Comparison of ENCODE assay signal across 19 cellular contexts in genomic region chr7:121023189-121023588, GRCh38. TPM values are rescaled to one million over a fixed set of nuclear protein-coding genes. Genes with fewer than 3 reads are reported as not detected.
DNase-seq lines count a peak whose midpoint lies in the region; ATAC-seq, FAIRE-seq and TF ChIP-seq lines count a peak whose summit lies in the region.
"Had no signal": no experiment of that assay in that cellular context is flagged by ENCODE, and none has a peak within 500 bp of the region (broad histone marks: within the 10 kb centered on the region; RNA-seq: fewer than 3 reads in every experiment).

No MANE protein-coding gene starts in this region.

- peak overlapping the region; percentile 84 for H2BK120ac ChIP-seq in IMR-90 (ENCODE audit: low read depth, low read length)
- H2BK120ac ChIP-seq in H1 (replicated peaks; ENCODE audit: low read depth, low read length) = no peak overlapping the region

- H3K56ac ChIP-seq in IMR-90 (ENCODE audit: extremely low read depth, insufficient read depth, low read length) (peak overlapping the region; percentile 79; the same call in 1 of the 2 replicates), H1 (replicated peaks; ENCODE audit: insufficient read length, low read depth, low read length) (no peak overlapping the region)

- H2BK12ac ChIP-seq in H1 (ENCODE audit: low read depth, low read length) = no peak overlapping the region

- H4K5ac ChIP-seq in IMR-90 (ENCODE audit: low read depth, low read length) = peak overlapping the region; percentile 43; the same call in 1 of the 2 replicates
- no peak overlapping the region for H4K5ac ChIP-seq in H1 (ENCODE audit: insufficient read length, low read depth, low read length)

- CTCF ChIA-PET in IMR-90 (lab: Yijun Ruan, JAX) = no interaction called here
- CTCF ChIA-PET in H1 (lab: Charles Lee; ENCODE audit: partially characterized antibody) = no interaction called here

- H3K36me3 ChIP-seq in IMR-90 (ENCODE audit: control insufficient read depth, insufficient read depth, low read length) = no peaks in the 10 kb centered on the region
- no peaks in the 10 kb centered on the region for H3K36me3 ChIP-seq in H1 (ENCODE audit: control insufficient read depth in 2 of 4, insufficient read depth in 4 of 4, low read length in 3 of 4)
- no peaks in the 10 kb centered on the region for H3K36me3 ChIP-seq in mesodermal cell (ENCODE audit: control insufficient read depth, insufficient read depth, low read length)
- no peaks in the 10 kb centered on the region for H3K36me3 ChIP-seq in stomach smooth muscle (ENCODE audit: control insufficient read depth in 2 of 2, insufficient read depth in 2 of 2, low read length in 2 of 2)

- dilution Hi-C loops in IMR-90 (cut with HindIII; ENCODE audit: low sequenced_read_pairs, unreplicated experiment) = no loop called here

- H3K27me3 ChIP-seq in IMR-90 (ENCODE audit: control insufficient read depth, insufficient read depth, low read length) (no peaks in the 10 kb centered on the region), H1 (replicated peaks in 1 of 4; ENCODE audit: control insufficient read depth in 3 of 4, extremely low read depth in 1 of 4, insufficient read depth in 3 of 4, low read length in 3 of 4) (no peaks in the 10 kb centered on the region), stomach smooth muscle (ENCODE audit: control insufficient read depth in 1 of 2, insufficient read depth in 2 of 2, low read length in 2 of 2) (no peaks in the 10 kb centered on the region)

- H3K4me3 ChIP-seq in IMR-90 (ENCODE audit: insufficient read depth, low read depth, low read length) (no peak overlapping the region), H1 (ENCODE audit: extremely low read depth in 1 of 4, insufficient read depth in 2 of 4, low read depth in 3 of 4, low read length in 4 of 4) (no peak overlapping the region), mesodermal cell (ENCODE audit: extremely low read depth, insufficient read depth, low read length, poor library complexity, severe bottlenecking) (no peak overlapping the region), stomach smooth muscle (ENCODE audit: low read length in 2 of 2) (peak overlapping the region in 1 of 2 donors; percentile 24)
- H3K4me3 ChIP-seq: dorsolateral prefrontal cortex, GM12878 had no signal

- peaks cover 19 to 48% of the 10 kb centered on the region in 2 experiments for H3K79me1 ChIP-seq in IMR-90 (ENCODE audit: low read depth in 1 of 2, low read length in 2 of 2)
- H3K79me1 ChIP-seq in H1 (ENCODE audit: low read depth, low read length) = no peaks in the 10 kb centered on the region

- DNase-seq in IMR-90 (no peak), H1 (ENCODE audit: low read depth in 1 of 2, low spot score in 2 of 2) (no peak), endothelial cell (ENCODE audit: low spot score) (no peak), kidney glomerular epithelial cell (lab: John Stamatoyannopoulos, UW) (no peak), dermis blood vessel endothelial cell (no peak), NCI-H69 (lab: John Stamatoyannopoulos, UW) (no peak)
- DNase-seq: activated CD4-positive, CD25-positive, alpha-beta regulatory T cell treated with anti-CD3 and anti-CD28 coated beads, Interleukin-2, amount 50 U/mL, for 72 hours; activated naive CD4-positive, alpha-beta T cell; Calu3; dorsolateral prefrontal cortex; NCI-H2081 treated with DMSO at 0.1 percent for 48 hours; stimulated activated CD4-positive, alpha-beta T cell treated with anti-CD3 and anti-CD28 coated beads, Interleukin-4, amount 100 ng/mL, for 4 hours had no signal

- in situ Hi-C loops in IMR-90 (cut with MboI; ENCODE audit: low sequenced_read_pairs) = no loop called here

- peak overlapping the region; percentile 92 for H3K18ac ChIP-seq in IMR-90 (ENCODE audit: low read depth, low read length)
- H3K18ac ChIP-seq in H1 (ENCODE audit: extremely low read depth, low read length) = no peak overlapping the region

- H3K4me1 Mint-ChIP-seq in endothelial cell (ENCODE audit: unreplicated experiment) = peaks cover 2% of the 10 kb centered on the region

- H3K9me1 ChIP-seq in IMR-90 (ENCODE audit: insufficient read depth, low read length) = peaks cover 5% of the 10 kb centered on the region

- TF ChIP-seq EP300 in H1 (IDR thresholded peaks at IDR 0.05; ENCODE audit: borderline replicate concordance in 1 of 2, low read depth in 2 of 2, low read length in 2 of 2) = no peak

- H4K8ac ChIP-seq in IMR-90 (ENCODE audit: low read depth in 2 of 2, low read length in 2 of 2) (peak overlapping the region in 1 of 2 experiments; percentile 58; a peak in 2 of 4 replicates), H1 (ENCODE audit: extremely low read depth, insufficient read depth, low read length) (no peak overlapping the region)

- H2BK20ac ChIP-seq in IMR-90 (ENCODE audit: low read depth, low read length) = peak overlapping the region; percentile 71; the same call in 1 of the 2 replicates
- H2BK20ac ChIP-seq in H1 (ENCODE audit: low read length) = no peak overlapping the region

- H3K23ac ChIP-seq in IMR-90 (ENCODE audit: low read depth, low read length) (peak overlapping the region; percentile 81), H1 (ENCODE audit: insufficient read length) (no peak overlapping the region)

- H3K14ac ChIP-seq in IMR-90 (replicated peaks; ENCODE audit: low read depth, low read length) (peak overlapping the region; percentile 56), H1 (ENCODE audit: insufficient read length) (no peak overlapping the region)

- H2BK15ac ChIP-seq in IMR-90 (ENCODE audit: low read depth, low read length) = peak overlapping the region; percentile 75; the same call in 2 of the 3 replicates
- no peak overlapping the region for H2BK15ac ChIP-seq in H1 (ENCODE audit: low read length)

- H3K4ac ChIP-seq in IMR-90 (ENCODE audit: low read depth, low read length) = peak overlapping the region; percentile 64
- no peak overlapping the region for H3K4ac ChIP-seq in H1 (replicated peaks; ENCODE audit: insufficient read length, low read depth, low read length)

- no peaks in the 10 kb centered on the region for H4K20me1 ChIP-seq in IMR-90 (ENCODE audit: insufficient read depth, low read length)
- H4K20me1 ChIP-seq in H1 (replicated peaks in 1 of 2; ENCODE audit: control insufficient read depth in 1 of 2, insufficient read depth in 2 of 2, low read length in 2 of 2) = no peaks in the 10 kb centered on the region

- no peaks in the 10 kb centered on the region for H3K23me2 ChIP-seq in H1 (ENCODE audit: low read depth, low read length)

- H3K9ac ChIP-seq in IMR-90 (ENCODE audit: low read depth, low read length) (no peak overlapping the region), H1 (replicated peaks in 1 of 4; ENCODE audit: extremely low read depth in 1 of 4, low read depth in 3 of 4, low read length in 3 of 4) (no peak overlapping the region), stomach smooth muscle (ENCODE audit: low read length in 2 of 2) (no peak overlapping the region)

- H3K9me3 ChIP-seq in IMR-90 (ENCODE audit: control insufficient read depth, insufficient read depth, low read length) (no peaks in the 10 kb centered on the region), H1 (ENCODE audit: insufficient read depth in 2 of 2, low read depth in 1 of 2, low read length in 1 of 2) (no peaks in the 10 kb centered on the region), mesodermal cell (ENCODE audit: control insufficient read depth, low read length) (peaks cover 11% of the 10 kb centered on the region), stomach smooth muscle (ENCODE audit: control insufficient read depth in 2 of 2, low read length in 2 of 2) (no peaks in the 10 kb centered on the region)

- no peaks in the 10 kb centered on the region for H3K36me3 Mint-ChIP-seq in endothelial cell (ENCODE audit: low read depth, unreplicated experiment)

- H2AFZ ChIP-seq in IMR-90 (replicated peaks; ENCODE audit: low read length, poor library complexity) (no peak overlapping the region), H1 (ENCODE audit: low read length) (0 out of 2 replicates have a peak overlapping the region, but pooled peaks have one; percentile 5)

- no peak for ATAC-seq in IMR-90 (ENCODE audit: low read depth)

- intact Hi-C loops in IMR-90 (cut with micrococcal nuclease) = no loop called here

- H3K4me2 ChIP-seq in IMR-90 (ENCODE audit: low read depth, low read length) = peak overlapping the region; percentile 81
- H3K4me2 ChIP-seq in H1 (ENCODE audit: insufficient read depth in 1 of 2, low read depth in 2 of 2, low read length in 2 of 2) = no peak overlapping the region

- H4K91ac ChIP-seq in IMR-90 (ENCODE audit: insufficient read depth, low read depth, low read length) (peak overlapping the region; percentile 67; the same call in 1 of the 2 replicates), H1 (replicated peaks; ENCODE audit: insufficient read length, low read length) (no peak overlapping the region)

- H3K27me3 Mint-ChIP-seq in endothelial cell (ENCODE audit: unreplicated experiment) = no peaks in the 10 kb centered on the region

- FAIRE-seq in H1 (lab: Jason Lieb, UNC) = no peak
- FAIRE-seq: GM12878, urothelium cell line had no signal

- BruUV-seq in IMR-90 (replicated peaks; lab: Mats Ljungman, UMichigan) = no TSS peak

- TF ChIP-seq RAD21 in IMR-90 (IDR thresholded peaks at IDR 0.05; ENCODE audit: low read length) = no peak
- no peak for TF ChIP-seq RAD21 in H1 (IDR thresholded peaks at IDR 0.05 in 1 of 2, conservative IDR thresholded peaks at IDR 0.05 in 1 of 2; ENCODE audit: low read depth in 2 of 2, low read length in 2 of 2)

- POLR2A ChIA-PET in IMR-90 (lab: Charles Lee; ENCODE audit: unreplicated experiment) (no interaction called here), H1 (lab: Charles Lee; ENCODE audit: partially characterized antibody) (no interaction called here)

- no peak overlapping the region for H3K27ac Mint-ChIP-seq in endothelial cell (ENCODE audit: unreplicated experiment)
- H3K27ac Mint-ChIP-seq: T-helper 1 cell treated with Interleukin-12 subunit alpha and Interleukin-12 subunit beta and Interleukin-4 antibody, amounts not matched to agents 30 μg/mL and 1 μg/mL, for 36 hours had no signal

- H3K79me2 ChIP-seq in H1 (ENCODE audit: control insufficient read depth in 1 of 2, insufficient read depth in 2 of 2, low read length in 2 of 2) = no peaks in the 10 kb centered on the region

- no peak for TF ChIP-seq POLR2A in IMR-90 (IDR thresholded peaks at IDR 0.05; ENCODE audit: low read depth, low read length)
- no peak for TF ChIP-seq POLR2A in H1 (IDR thresholded peaks at IDR 0.05; ENCODE audit: control extremely low read depth in 1 of 2, low read depth in 2 of 2, low read length in 2 of 2)

- H3K27ac ChIP-seq in IMR-90 (ENCODE audit: insufficient read depth, low read length) (peak overlapping the region; percentile 59; the same call in 1 of the 2 replicates), H1 (ENCODE audit: low read depth, low read length) (no peak overlapping the region), mesodermal cell (ENCODE audit: low read depth, low read length, severe bottlenecking) (peak overlapping the region; percentile 55), stomach smooth muscle (ENCODE audit: low read length) (peak overlapping the region; percentile 69)

- no peaks in the 10 kb centered on the region for H3K9me3 Mint-ChIP-seq in endothelial cell (ENCODE audit: unreplicated experiment)
- H3K9me3 Mint-ChIP-seq: T-helper 1 cell treated with Interleukin-12 subunit alpha and Interleukin-12 subunit beta and Interleukin-4 antibody, amounts not matched to agents 30 μg/mL and 1 μg/mL, for 36 hours had no signal

- H2AK5ac ChIP-seq in IMR-90 (ENCODE audit: low read depth, low read length) (0 out of 2 replicates have a peak overlapping the region, but pooled peaks have one; percentile 1), H1 (ENCODE audit: low read depth, low read length) (no peak overlapping the region)

- H2BK5ac ChIP-seq in IMR-90 (ENCODE audit: low read depth, low read length, poor library complexity, severe bottlenecking) = peak overlapping the region; percentile 87
- H2BK5ac ChIP-seq in H1 (ENCODE audit: low read depth, low read length) = no peak overlapping the region

- no peak overlapping the region for H3K4me3 Mint-ChIP-seq in endothelial cell (ENCODE audit: unreplicated experiment)
- H3K4me3 Mint-ChIP-seq: T-helper 1 cell treated with Interleukin-12 subunit alpha and Interleukin-12 subunit beta and Interleukin-4 antibody, amounts not matched to agents 30 μg/mL and 1 μg/mL, for 36 hours had no signal

- peaks cover 13% of the 10 kb centered on the region for H3K4me1 ChIP-seq in IMR-90 (ENCODE audit: control insufficient read depth, insufficient read depth, low read length)
- peaks cover 0 to 6% (median 0%) of the 10 kb centered on the region in 4 experiments; a peak in 2 of 7 replicates for H3K4me1 ChIP-seq in H1 (replicated peaks in 1 of 4; ENCODE audit: control insufficient read depth in 3 of 4, insufficient read depth in 4 of 4, low read length in 3 of 4)
- H3K4me1 ChIP-seq in mesodermal cell (ENCODE audit: control insufficient read depth, insufficient read depth, low read length, poor library complexity, severe bottlenecking) = peaks cover 25% of the 10 kb centered on the region
- peaks cover 8% of the 10 kb centered on the region for H3K4me1 ChIP-seq in stomach smooth muscle (ENCODE audit: control insufficient read depth, insufficient read depth, low read length)

- H2AK9ac ChIP-seq in IMR-90 (replicated peaks; ENCODE audit: low read depth, low read length, poor library complexity) = no peak overlapping the region

- TF ChIP-seq CTCF in IMR-90 (conservative IDR thresholded peaks at IDR 0.05; ENCODE audit: low read depth, low read length) = no peak
- TF ChIP-seq CTCF in H1 (IDR thresholded peaks at IDR 0.05; ENCODE audit: control extremely low read depth in 1 of 3, insufficient read depth in 1 of 3, low read depth in 1 of 3, low read length in 3 of 3) = no peak
- no peak for TF ChIP-seq CTCF in endothelial cell (IDR thresholded peaks at IDR 0.05; ENCODE audit: unreplicated experiment)

RNA-seq across cellular contexts. Expression of gene CPED1, which starts 34.7 kb away (rescaled TPM):
- total RNA-seq in IMR-90 (2012; rRNA removed) = 96.8 and 102 TPM in 2 replicates
- polyA plus RNA-seq in IMR-90 (2012; rRNA removed) = 28.7 and 31.2 TPM in 2 replicates
- polyA plus RNA-seq in IMR-90 (2012; cell fraction: cytosol; rRNA removed) = 11.9 and 18.5 TPM in 2 replicates
- polyA plus RNA-seq in IMR-90 (2012; cell fraction: nucleus; rRNA removed; ENCODE audit: low replicate concordance) = 9.1 and 28.6 TPM in 2 replicates
- 0.25 and 0.39 TPM in 2 replicates for total RNA-seq in H1 (2021; fragmentation: NEBNext Ultra II Directional; extraction: Animal tissue kit (Norgen Biotek cat#: 25700))
- polyA plus RNA-seq in H1 (2011; rRNA removed) = 0.08 and 0.22 TPM in 2 replicates
- polyA plus RNA-seq in H1 (2011; cell fraction: cytosol; rRNA removed) = 0.06 TPM
- polyA plus RNA-seq in H1 (2011; cell fraction: nucleus; rRNA removed) = 0.21 TPM
- polyA plus RNA-seq in H1 (2012, experiment 1 of 2) = 0.05 to 0.23 TPM (median 0.17 TPM) in 4 replicates
- polyA plus RNA-seq in H1 (2012, experiment 2 of 2) = not detected
- 0.22 TPM for polyA plus RNA-seq in H1 (2013, experiment 1 of 2)
- 0.18 TPM for polyA plus RNA-seq in H1 (2013, experiment 2 of 2)
- polyA minus RNA-seq in H1 (2011; rRNA and poly(A)+ RNA removed) = 0.51 and 1.0 TPM in 2 replicates
- not detected for polyA minus RNA-seq in H1 (2011; cell fraction: cytosol; rRNA and poly(A)+ RNA removed)
- 1.1 TPM for polyA minus RNA-seq in H1 (2011; cell fraction: nucleus; rRNA and poly(A)+ RNA removed)
- polyA plus RNA-seq in mesodermal cell (2013, experiment 1 of 2) = 17.2 TPM
- 18.7 TPM for polyA plus RNA-seq in mesodermal cell (2013, experiment 2 of 2)
- total RNA-seq in endothelial cell (ENCODE audit: unreplicated experiment) = 1.8 TPM
- total RNA-seq in dermis blood vessel endothelial cell = 1.9 and 2.3 TPM in 2 replicates
- total RNA-seq: HT-29 had no signal
- polyA plus RNA-seq: neural cell had no signal

Comparison
In these comparisons a context has a peak if more than half of its experiments do, and no peak if none do; other contexts are left out.
1. RNA of gene CPED1, which starts 34.7 kb away (total RNA-seq): 96.8 to 102 TPM in IMR-90; 1.9 to 2.3 TPM in dermis blood vessel endothelial cell, 1.8 TPM in endothelial cell (single experiment) and 0.25 to 0.39 TPM in H1; every median in the first group is over 10 times any median in the second.